In the genomic region with DNA sequence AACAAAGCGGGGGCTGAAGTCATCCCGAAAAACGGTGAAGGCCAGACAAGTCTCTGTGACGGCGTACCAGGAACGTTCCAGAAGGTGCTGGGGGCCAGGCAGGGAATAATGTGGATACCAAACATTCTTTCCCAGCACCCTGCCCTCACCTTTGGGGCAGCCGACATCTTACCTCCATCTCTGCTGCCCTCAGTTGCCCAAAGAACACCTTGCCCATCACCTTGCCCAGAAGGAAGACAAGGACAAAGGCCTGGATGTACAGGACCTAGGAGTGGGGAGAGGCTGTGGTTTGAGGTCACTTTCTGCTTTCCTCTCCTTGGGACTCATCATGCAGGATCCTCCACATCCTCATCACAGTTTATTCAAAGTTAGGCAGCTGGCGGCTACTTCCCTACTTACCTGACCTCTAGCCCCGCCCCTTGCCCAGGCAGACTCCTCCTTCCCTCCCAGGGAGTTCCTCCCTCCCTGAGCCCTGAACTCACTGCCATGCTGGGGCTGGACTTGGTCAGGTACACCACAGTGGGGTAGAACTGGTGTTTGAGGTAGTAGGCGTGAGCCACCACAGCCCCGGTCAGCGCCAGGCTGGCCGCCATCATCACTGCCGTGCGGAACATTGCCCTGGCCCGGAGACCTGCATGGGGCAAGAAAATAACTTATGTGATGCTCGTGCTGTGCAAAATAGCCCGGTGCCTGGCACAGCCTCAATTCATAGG, we compare ENCODE assay signal across 8 cellular contexts. TPM values are rescaled to one million over a fixed set of nuclear protein-coding genes. Genes with fewer than 3 reads are reported as not detected.
DNase-seq lines count a peak whose midpoint lies in the region; ATAC-seq and TF ChIP-seq lines count a peak whose summit lies in the region.

No MANE protein-coding gene starts in this region.

- CTCF ChIA-PET in GM10248 (lab: Yijun Ruan, JAX) = interaction anchor here (1.7 to 4.6 kb wide), 3 partner anchors 11 to 23 kb away, joined by 4 to 22 read pairs (median 17); a partner anchor contains a TSS

- no peak for ATAC-seq in gastroesophageal sphincter

- peak overlapping the region; percentile 98 for H3K4me3 Mint-ChIP-seq in progenitor cell of endocrine pancreas (ENCODE audit: low read depth)

- H3K27ac ChIP-seq in gastroesophageal sphincter = peak overlapping the region in 3 of 4 donors; percentile 94 to 97 (median 95)

- peaks cover 4% of the 10 kb centered on the region for H3K36me3 Mint-ChIP-seq in progenitor cell of endocrine pancreas (ENCODE audit: insufficient read depth)

- H3K9me3 Mint-ChIP-seq in progenitor cell of endocrine pancreas (ENCODE audit: low read depth) = no peaks in the 10 kb centered on the region

- H3K4me1 Mint-ChIP-seq in progenitor cell of endocrine pancreas (ENCODE audit: low read depth) = peaks cover 20% of the 10 kb centered on the region

- peaks cover 0 to 43% (median 11%) of the 10 kb centered on the region in 3 donors for H3K4me1 ChIP-seq in gastroesophageal sphincter

- peak overlapping the region; percentile 97 for H3K4me3 ChIP-seq in MG63
- H3K4me3 ChIP-seq in gastroesophageal sphincter = peak overlapping the region; percentile 84 to 96

- POLR2A ChIA-PET in GM10248 (lab: Yijun Ruan, JAX) = interaction anchor here (2.9 kb wide), 1 partner anchor 11 kb away, joined by 10 read pairs; a partner anchor contains a TSS

- H3K27me3 Mint-ChIP-seq in progenitor cell of endocrine pancreas = no peaks in the 10 kb centered on the region

- H3K27ac Mint-ChIP-seq in progenitor cell of endocrine pancreas = peak overlapping the region; percentile 100

- H3K9me3 ChIP-seq in MG63 (no peaks in the 10 kb centered on the region), gastroesophageal sphincter (no peaks in the 10 kb centered on the region)

- WGBS in gastroesophageal sphincter (ENCODE audit: low coverage in 1 of 2), 2 donors = 0 to 45% methylated on average over 1 to 5 of the region's 18 CpGs

- TF ChIP-seq CTCF in GM10248 (IDR thresholded peaks at IDR 0.05; ENCODE audit: control extremely low read depth, extremely low read depth, low read depth, missing control alignments) (no peak), gastroesophageal sphincter (IDR thresholded peaks at IDR 0.05) (no peak), progenitor cell of endocrine pancreas (IDR thresholded peaks at IDR 0.05; ENCODE audit: unreplicated experiment) (no peak)

- peak; percentile 71 for DNase-seq in GM10248 (ENCODE audit: extremely low spot score)
- DNase-seq in MG63 = no peak
- DNase-seq in activated T-cell treated with anti-CD3 and anti-CD28 coated beads, Interleukin-2, amount 50 U/mL, for 1 hour = peak; percentile 55
- no peak for DNase-seq in progenitor cell of endocrine pancreas (ENCODE audit: low spot score, unreplicated experiment)
- DNase-seq in cortex of kidney (lab: John Stamatoyannopoulos, UW) = no peak
- no peak for DNase-seq in NCI-H187 treated with DMSO at 0.1 percent for 48 hours (lab: John Stamatoyannopoulos, UW)
- DNase-seq in GDM1 (lab: John Stamatoyannopoulos, UW) = no peak

- H3K27me3 ChIP-seq in MG63 = no peaks in the 10 kb centered on the region
- H3K27me3 ChIP-seq in gastroesophageal sphincter = no peaks in the 10 kb centered on the region

- TF ChIP-seq EP300 in gastroesophageal sphincter (IDR thresholded peaks at IDR 0.05) = no peak

- H3K36me3 ChIP-seq in MG63 = peaks cover 43% of the 10 kb centered on the region
- peaks cover 0 to 50% of the 10 kb centered on the region in 2 donors for H3K36me3 ChIP-seq in gastroesophageal sphincter

- no peak for TF ChIP-seq POLR2A in gastroesophageal sphincter (IDR thresholded peaks at IDR 0.05)

RNA-seq across cellular contexts. Expression of a gene that starts 1.2 kb away (rescaled TPM):
- total RNA-seq in MG63 (2014; rRNA removed; shearing (Covaris generic); ENCODE audit: low replicate concordance) = 0.91 and 18.3 TPM in 2 replicates
- 10 to 100 TPM; 19.0 to 38.7 (median 26.0) TPM for total RNA-seq in gastroesophageal sphincter
- total RNA-seq in progenitor cell of endocrine pancreas = 48.4 and 49.0 TPM in 2 replicates

RNA-seq across cellular contexts. Expression of a gene that starts 11.0 kb away (rescaled TPM):
- 74.4 and 79.4 TPM in 2 replicates for total RNA-seq in MG63 (2014; rRNA removed; shearing (Covaris generic); ENCODE audit: low replicate concordance)
- total RNA-seq in gastroesophageal sphincter (100 to 1,000 TPM in 1 of 4 donors, 10 to 100 TPM in 3; 83.9 to 114 (median 94.1) TPM), progenitor cell of endocrine pancreas (38.8 and 39.6 TPM in 2 replicates)

RNA-seq across cellular contexts. Expression of a gene that starts 11.2 kb away (rescaled TPM):
- 283 and 364 TPM in 2 replicates for total RNA-seq in MG63 (2014; rRNA removed; shearing (Covaris generic); ENCODE audit: low replicate concordance)
- total RNA-seq in gastroesophageal sphincter = 100 to 1,000 TPM; 464 to 971 (median 566) TPM
- 607 and 611 TPM in 2 replicates for total RNA-seq in progenitor cell of endocrine pancreas

RNA-seq across cellular contexts. Expression of a gene that starts 15.6 kb away (rescaled TPM):
- 12.0 and 14.4 TPM in 2 replicates for total RNA-seq in MG63 (2014; rRNA removed; shearing (Covaris generic); ENCODE audit: low replicate concordance)
- 10 to 100 TPM; 13.6 to 19.1 (median 15.4) TPM for total RNA-seq in gastroesophageal sphincter
- 10.5 and 11.8 TPM in 2 replicates for total RNA-seq in progenitor cell of endocrine pancreas

RNA-seq across cellular contexts. Expression of a gene that starts 21.5 kb away (rescaled TPM):
- 3.5 and 10.9 TPM in 2 replicates for total RNA-seq in MG63 (2014; rRNA removed; shearing (Covaris generic); ENCODE audit: low replicate concordance)
- total RNA-seq in gastroesophageal sphincter (10 to 100 TPM in 3 of 4 donors, 1 to 10 TPM in 1; 7.1 to 25.2 (median 18.3) TPM), progenitor cell of endocrine pancreas (123 and 124 TPM in 2 replicates)

Comparison
In these comparisons a context has a peak if more than half of its experiments do, and no peak if none do; other contexts are left out.
1. DNase-seq: peak in GM10248 (single experiment) and activated T-cell treated with anti-CD3 and anti-CD28 coated beads, Interleukin-2, amount 50 U/mL, for 1 hour (single experiment); none in MG63 (single experiment), progenitor cell of endocrine pancreas (single experiment), cortex of kidney (single experiment), NCI-H187 treated with DMSO at 0.1 percent for 48 hours (single experiment) and GDM1 (single experiment).